Comparison of ENCODE assay signal across 20 cellular contexts in the genomic region with DNA sequence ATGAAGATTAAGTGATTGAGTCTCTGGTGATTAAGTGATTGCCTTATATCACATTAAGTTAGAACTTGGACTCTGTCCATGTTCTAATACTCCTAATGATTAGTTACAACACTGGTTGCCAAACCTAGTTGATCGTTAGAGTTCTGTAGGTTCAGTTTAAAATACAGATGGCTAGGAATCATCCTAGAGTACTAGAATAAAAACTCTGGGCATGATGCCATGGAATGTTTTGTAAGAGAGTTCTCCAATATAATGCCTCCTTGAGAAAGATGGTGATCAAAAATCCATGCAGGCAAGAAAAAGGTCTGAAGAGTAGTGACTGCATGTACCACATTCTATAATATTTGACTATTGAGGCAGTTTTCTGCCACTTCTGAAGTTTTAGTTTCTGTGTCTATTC.
"Had no signal": no experiment of that assay in that cellular context is flagged by ENCODE, and none has a peak within 500 bp of the region (broad histone marks: within the 10 kb centered on the region; RNA-seq: fewer than 3 reads in every experiment).

No MANE protein-coding gene starts in this region.

- H3K27me3 Mint-ChIP-seq: activated CD4-positive, alpha-beta T cell treated with anti-CD3 and anti-CD28 coated beads, Interleukin-2, amount 10 ng/mL, durations not matched to agents 24 days and 14 days; stimulated activated naive CD8-positive, alpha-beta T cell treated with anti-CD3 and anti-CD28 coated beads, Interleukin-15, amount 100 ng/mL, for 72 hours had no signal

- H3K27me3 ChIP-seq: cardiac muscle cell, dorsolateral prefrontal cortex, sigmoid colon, spleen, upper lobe of right lung had no signal

- H3K4me1 ChIP-seq: lower lobe of right lung, spleen, upper lobe of right lung had no signal

- H3K27ac ChIP-seq: cardiac muscle cell, dorsolateral prefrontal cortex, lower lobe of right lung, sigmoid colon, spleen, thoracic aorta, upper lobe of right lung had no signal

- H3K9me3 Mint-ChIP-seq: activated CD4-positive, alpha-beta T cell treated with anti-CD3 and anti-CD28 coated beads, Interleukin-2, amount 10 ng/mL, durations not matched to agents 24 days and 14 days; stimulated activated naive CD8-positive, alpha-beta T cell treated with anti-CD3 and anti-CD28 coated beads, Interleukin-15, amount 100 ng/mL, for 72 hours had no signal

- H3K27ac Mint-ChIP-seq: activated CD4-positive, alpha-beta T cell treated with anti-CD3 and anti-CD28 coated beads, Interleukin-2, amount 10 ng/mL, durations not matched to agents 24 days and 14 days; activated CD8-positive, alpha-beta T cell treated with anti-CD3 and anti-CD28 coated beads, Interleukin-2, amount 10 ng/mL, durations not matched to agents 7 days and 5 days; activated naive CD4-positive, alpha-beta T cell treated with anti-CD3 and anti-CD28 coated beads, Interleukin-2, amount 50 U/mL, for 72 hours; activated T-cell treated with anti-CD3 and anti-CD28 coated beads, Interleukin-2, amount 50 U/mL, for 72 hours; endodermal cell; stimulated activated naive CD8-positive, alpha-beta T cell treated with anti-CD3 and anti-CD28 coated beads, Interleukin-15, amount 100 ng/mL, for 72 hours had no signal

- H3K36me3 ChIP-seq: cardiac muscle cell, lower lobe of right lung, sigmoid colon, spleen, thoracic aorta, upper lobe of right lung had no signal

- H3K36me3 Mint-ChIP-seq: activated naive CD4-positive, alpha-beta T cell treated with anti-CD3 and anti-CD28 coated beads, Interleukin-2, amount 50 U/mL, for 72 hours had no signal

- H3K4me3 Mint-ChIP-seq: activated CD4-positive, alpha-beta T cell treated with anti-CD3 and anti-CD28 coated beads, Interleukin-2, amount 10 ng/mL, durations not matched to agents 24 days and 14 days; activated CD8-positive, alpha-beta T cell treated with anti-CD3 and anti-CD28 coated beads, Interleukin-2, amount 10 ng/mL, durations not matched to agents 7 days and 5 days; activated T-cell treated with anti-CD3 and anti-CD28 coated beads, Interleukin-2, amount 50 U/mL, for 72 hours; endodermal cell; stimulated activated naive CD8-positive, alpha-beta T cell treated with anti-CD3 and anti-CD28 coated beads, Interleukin-15, amount 100 ng/mL, for 72 hours had no signal

- H3K4me1 Mint-ChIP-seq: activated CD4-positive, alpha-beta T cell treated with anti-CD3 and anti-CD28 coated beads, Interleukin-2, amount 10 ng/mL, durations not matched to agents 24 days and 14 days; endodermal cell; stimulated activated naive CD8-positive, alpha-beta T cell treated with anti-CD3 and anti-CD28 coated beads, Interleukin-15, amount 100 ng/mL, for 72 hours had no signal

- H3K4me3 ChIP-seq: cardiac muscle cell, dorsolateral prefrontal cortex, lower lobe of right lung, sigmoid colon, spleen, thoracic aorta, upper lobe of right lung had no signal

- H3K9me3 ChIP-seq: lower lobe of right lung, sigmoid colon, thoracic aorta, upper lobe of right lung had no signal

- DNase-seq: activated CD4-positive, alpha-beta T cell treated with anti-CD3 and anti-CD28 coated beads, Interleukin-2, amount 10 ng/mL, durations not matched to agents 24 days and 14 days; activated CD4-positive, CD25-positive, alpha-beta regulatory T cell; activated CD8-positive, alpha-beta memory T cell treated with anti-CD3 and anti-CD28 coated beads, Interleukin-2, amount 50 U/mL, for 48 hours; activated CD8-positive, alpha-beta T cell treated with anti-CD3 and anti-CD28 coated beads, Interleukin-2, amount 10 ng/mL, durations not matched to agents 7 days and 5 days; activated gamma-delta T cell; activated T-cell treated with anti-CD3 and anti-CD28 coated beads, Interleukin-2, amount 50 U/mL, for 72 hours; dorsolateral prefrontal cortex; endodermal cell; glutamatergic neuron; hypothalamus; lower lobe of right lung; midbrain; sigmoid colon; spleen; stimulated activated naive CD8-positive, alpha-beta T cell treated with anti-CD3 and anti-CD28 coated beads, Interleukin-15, amount 100 ng/mL, for 72 hours; SW 1271; upper lobe of right lung had no signal
